11 cellular contexts compared by ENCODE assay signal in the genomic region with DNA sequence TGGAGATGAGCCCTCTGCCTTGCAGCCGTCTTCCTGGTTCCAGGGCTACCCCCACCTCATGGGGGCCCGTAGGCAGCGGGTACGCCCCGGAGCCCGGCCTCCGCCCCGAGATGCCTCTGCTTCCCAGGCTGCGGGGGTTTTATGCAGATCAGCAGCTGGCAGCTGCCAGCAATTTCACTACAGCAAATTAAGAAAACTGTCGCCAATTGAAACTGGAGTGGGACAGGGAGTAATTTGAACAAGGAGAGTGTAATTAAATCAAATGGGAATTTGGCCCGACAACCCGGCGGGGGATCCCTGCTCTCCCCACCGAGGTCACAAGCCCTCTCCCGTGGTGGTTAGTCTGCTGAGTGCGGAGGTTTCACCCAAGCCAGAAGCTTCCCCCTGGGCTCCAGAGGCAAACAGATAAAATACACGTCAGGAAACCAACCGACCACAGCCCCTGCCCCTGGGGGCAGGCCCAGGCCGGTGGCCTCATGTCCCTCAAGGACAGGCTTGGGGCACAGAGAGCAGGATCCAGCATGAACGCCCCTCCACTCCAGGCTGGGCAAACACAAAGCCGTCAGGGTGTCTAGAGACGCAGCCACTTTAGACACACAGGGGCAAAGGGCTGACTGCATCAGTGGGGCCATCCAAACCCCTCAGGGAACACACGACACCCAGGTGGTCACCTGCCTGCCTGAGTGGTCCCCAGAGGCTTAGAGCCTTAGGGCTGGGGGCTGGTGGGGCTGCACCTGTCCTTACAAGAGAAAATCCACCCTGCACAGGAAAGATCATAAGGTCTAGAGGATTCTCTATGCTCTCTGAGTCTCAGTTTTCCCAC. TPM values are rescaled to one million over a fixed set of nuclear protein-coding genes. Genes with fewer than 3 reads are reported as not detected.
DNase-seq lines count a peak whose midpoint lies in the region; ATAC-seq and TF ChIP-seq lines count a peak whose summit lies in the region.
"Had no signal": no experiment of that assay in that cellular context is flagged by ENCODE, and none has a peak within 500 bp of the region (broad histone marks: within the 10 kb centered on the region; RNA-seq: fewer than 3 reads in every experiment).

No MANE protein-coding gene starts in this region.

- DNase-seq in GF-D8 (lab: John Stamatoyannopoulos, UW) (peak; percentile 81), NCI-H146 (lab: John Stamatoyannopoulos, UW) (peak; percentile 82), WERI-Rb-1 (peak; percentile 48), neuronal stem cell (ENCODE audit: low spot score) (no peak), prostate gland (ENCODE audit: low spot score) (no peak), GOT3 (lab: John Stamatoyannopoulos, UW) (no peak), DMS53 treated with DMSO at 0.1 percent for 48 hours (lab: John Stamatoyannopoulos, UW; ENCODE audit: unreplicated experiment) (no peak)
- DNase-seq: SIG-M5 had no signal

- H2BK15ac ChIP-seq in neuronal stem cell (ENCODE audit: low read length), result peak overlapping the region; percentile 73

- H3K4ac ChIP-seq in neuronal stem cell (ENCODE audit: low read length), result no peak overlapping the region

- intact Hi-C loops in prostate gland (cut with DNase I), result no loop called here

- H3K18ac ChIP-seq in neuronal stem cell (ENCODE audit: low read length), result peak overlapping the region; percentile 91

- H3K4me1 ChIP-seq in neuronal stem cell (ENCODE audit: control insufficient read depth in 2 of 2, insufficient read depth in 1 of 2, low read depth in 1 of 2, low read length in 2 of 2) (peaks cover 18% of the 10 kb centered on the region in 2 donors), prostate gland (replicated peaks) (no peaks in the 10 kb centered on the region)

- TF ChIP-seq POLR2A in prostate gland (IDR thresholded peaks at IDR 0.05), result no peak

- H3K27me3 ChIP-seq in WERI-Rb-1 (ENCODE audit: insufficient read depth, low read depth, severe bottlenecking) (no peaks in the 10 kb centered on the region), neuronal stem cell (ENCODE audit: control insufficient read depth in 3 of 3, insufficient read depth in 3 of 3, low read depth in 1 of 3, low read length in 3 of 3) (no peaks in the 10 kb centered on the region), prostate gland (replicated peaks; ENCODE audit: insufficient read depth) (no peaks in the 10 kb centered on the region)

- H2AK5ac ChIP-seq in neuronal stem cell (ENCODE audit: low read depth, low read length), result no peak overlapping the region

- no peaks in the 10 kb centered on the region for H3K79me1 ChIP-seq in neuronal stem cell (ENCODE audit: low read depth, low read length)

- H3K4me3 ChIP-seq in WERI-Rb-1 (ENCODE audit: low read depth, low read length) (no peak overlapping the region), neuronal stem cell (ENCODE audit: low read length in 2 of 2) (no peak overlapping the region), prostate gland (no peak overlapping the region)

- no peak overlapping the region for H4K8ac ChIP-seq in neuronal stem cell (ENCODE audit: low read depth, low read length)

- no peak overlapping the region for H2BK12ac ChIP-seq in neuronal stem cell (ENCODE audit: low read length)

- ATAC-seq in GM18858 (IDR thresholded peaks at IDR 0.05; ENCODE audit: unreplicated experiment), result no peak

- no peak overlapping the region for H2BK120ac ChIP-seq in neuronal stem cell (ENCODE audit: low read depth, low read length)

- peak overlapping the region; percentile 81 for H2AFZ ChIP-seq in neuronal stem cell (ENCODE audit: low read length)
- H2AFZ ChIP-seq: parathyroid adenoma had no signal

- WGBS in neuronal stem cell (ENCODE audit: extremely low coverage in 2 of 2, insufficient read length in 2 of 2, insufficient replicate concordance in 1 of 2), 2 donors, result no CpG with 5 or more reads among the region's 23 CpGs
- WGBS in prostate gland, result 55% methylated on average over 23 of the region's 23 CpGs

- TF ChIP-seq CTCF in WERI-Rb-1 (IDR thresholded peaks at IDR 0.05; ENCODE audit: low read depth, low read length) (no peak), prostate gland (IDR thresholded peaks at IDR 0.05) (no peak)

- peak overlapping the region; percentile 58 for H4K91ac ChIP-seq in neuronal stem cell (ENCODE audit: low read depth, low read length, poor library complexity)

- no peak overlapping the region for H3K14ac ChIP-seq in neuronal stem cell (ENCODE audit: low read length)

- H3K36me3 ChIP-seq in WERI-Rb-1 (no peaks in the 10 kb centered on the region), neuronal stem cell (replicated peaks in 1 of 2; ENCODE audit: control insufficient read depth in 2 of 2, insufficient read depth in 2 of 2, low read length in 2 of 2) (peaks cover 0 to 2% of the 10 kb centered on the region in 2 donors), prostate gland (no peaks in the 10 kb centered on the region)

- no peak overlapping the region for H3K4me2 ChIP-seq in neuronal stem cell (ENCODE audit: insufficient read depth, low read length, poor library complexity, severe bottlenecking)
- H3K4me2 ChIP-seq: KMS-11 had no signal

- H3K9me3 ChIP-seq in WERI-Rb-1 (ENCODE audit: severe bottlenecking) (no peaks in the 10 kb centered on the region), neuronal stem cell (replicated peaks in 1 of 2; ENCODE audit: control insufficient read depth in 2 of 2, insufficient read depth in 1 of 2, low read depth in 1 of 2, low read length in 2 of 2) (peaks cover 0 to 4% of the 10 kb centered on the region in 2 donors), prostate gland (no peaks in the 10 kb centered on the region)

- H3K27ac ChIP-seq in WERI-Rb-1 (peak overlapping the region; percentile 83), neuronal stem cell (replicated peaks; ENCODE audit: low read length) (no peak overlapping the region), prostate gland (no peak overlapping the region)
- H3K27ac ChIP-seq: KMS-11, parathyroid adenoma had no signal

- H3K23ac ChIP-seq in neuronal stem cell (ENCODE audit: low read depth, low read length, poor library complexity), result no peak overlapping the region

- H2BK5ac ChIP-seq in neuronal stem cell (ENCODE audit: low read length), result no peak overlapping the region

- no peak overlapping the region for H3K9ac ChIP-seq in neuronal stem cell (ENCODE audit: low read depth, low read length, poor library complexity)
- H3K9ac ChIP-seq: KMS-11, parathyroid adenoma had no signal

RNA-seq across cellular contexts. Expression of a gene that starts 53.8 kb away (rescaled TPM):
- polyA plus RNA-seq in neuronal stem cell (2013, experiment 1 of 2), result 13.2 TPM
- 12.4 TPM for polyA plus RNA-seq in neuronal stem cell (2013, experiment 2 of 2)
- 10 to 100 TPM; 11.8 to 32.4 TPM for total RNA-seq in prostate gland

Comparison
In these comparisons a context has a peak if more than half of its experiments do, and no peak if none do; other contexts are left out.
1. DNase-seq: peak in GF-D8 (single experiment), NCI-H146 (single experiment) and WERI-Rb-1 (single experiment); none in neuronal stem cell (single experiment), prostate gland (single experiment), GOT3 (single experiment) and DMS53 treated with DMSO at 0.1 percent for 48 hours (single experiment).